30 cellular contexts compared by ENCODE assay signal in genomic region chr14:66295386-66295785, GRCh38.
"Had no signal": no experiment of that assay in that cellular context is flagged by ENCODE, and none has a peak within 500 bp of the region (broad histone marks: within the 10 kb centered on the region; RNA-seq: fewer than 3 reads in every experiment).

No MANE protein-coding gene starts in this region.

- H3K36me3 Mint-ChIP-seq: activated CD4-positive, alpha-beta memory T cell treated with anti-CD3 and anti-CD28 coated beads for 36 hours; activated CD8-positive, alpha-beta memory T cell treated with anti-CD3 and anti-CD28 coated beads, Interleukin-2, amount 10 ng/mL, durations not matched to agents 7 days and 5 days; activated naive CD4-positive, alpha-beta T cell treated with anti-CD3 and anti-CD28 coated beads, Interleukin-2, amount 10 ng/mL, durations not matched to agents 7 days and 5 days; activated naive CD8-positive, alpha-beta T cell treated with anti-CD3 and anti-CD28 coated beads, Interleukin-2, amount 10 ng/mL, durations not matched to agents 7 days and 5 days had no signal

- H3K4me1 ChIP-seq: foreskin keratinocyte, gastroesophageal sphincter had no signal

- H3K27ac ChIP-seq: brain microvascular endothelial cell, coronary artery, dorsolateral prefrontal cortex, foreskin keratinocyte, gastroesophageal sphincter, heart right ventricle had no signal

- H3K36me3 ChIP-seq: brain microvascular endothelial cell, gastroesophageal sphincter, heart right ventricle had no signal

- ATAC-seq: activated CD4-positive, alpha-beta T cell treated with anti-CD3 and anti-CD28 coated beads for 36 hours; activated CD8-positive, alpha-beta memory T cell treated with anti-CD3 and anti-CD28 coated beads, Interleukin-2, amount 10 ng/mL, durations not matched to agents 7 days and 5 days; activated CD8-positive, alpha-beta T cell treated with anti-CD3 and anti-CD28 coated beads, Interleukin-2, amount 10 ng/mL, durations not matched to agents 7 days and 5 days; activated naive CD4-positive, alpha-beta T cell treated with anti-CD3 and anti-CD28 coated beads, Interleukin-2, amount 50 U/mL, for 72 hours; esophagus mucosa; foreskin keratinocyte; gastroesophageal sphincter; heart right ventricle had no signal

- H3K27me3 Mint-ChIP-seq: activated CD4-positive, alpha-beta memory T cell treated with anti-CD3 and anti-CD28 coated beads for 36 hours; activated CD4-positive, alpha-beta T cell treated with anti-CD3 and anti-CD28 coated beads, Interleukin-2, amount 10 ng/mL, durations not matched to agents 24 days and 14 days; activated naive CD4-positive, alpha-beta T cell treated with anti-CD3 and anti-CD28 coated beads, Interleukin-2, amount 10 ng/mL, durations not matched to agents 7 days and 5 days; dendritic cell treated with granulocyte-macrophage colony-stimulating factor and Interleukin-4, amounts not matched to agents 40 ng/mL and 50 ng/mL, for 4 days had no signal

- H3K4me3 ChIP-seq: coronary artery, dorsolateral prefrontal cortex, gastroesophageal sphincter, heart right ventricle had no signal

- H3K27ac Mint-ChIP-seq: activated CD4-positive, alpha-beta memory T cell treated with anti-CD3 and anti-CD28 coated beads for 36 hours; activated CD4-positive, alpha-beta T cell treated with anti-CD3 and anti-CD28 coated beads for 36 hours; activated CD4-positive, alpha-beta T cell treated with anti-CD3 and anti-CD28 coated beads, Interleukin-2, amount 10 ng/mL, durations not matched to agents 24 days and 14 days; activated CD8-positive, alpha-beta memory T cell treated with anti-CD3 and anti-CD28 coated beads, Interleukin-2, amount 10 ng/mL, durations not matched to agents 7 days and 5 days; activated CD8-positive, alpha-beta T cell treated with anti-CD3 and anti-CD28 coated beads, Interleukin-2, amount 10 ng/mL, durations not matched to agents 7 days and 5 days; activated naive CD4-positive, alpha-beta T cell treated with anti-CD3 and anti-CD28 coated beads, Interleukin-2, amount 10 ng/mL, durations not matched to agents 7 days and 5 days; activated naive CD4-positive, alpha-beta T cell treated with anti-CD3 and anti-CD28 coated beads, Interleukin-2, amount 50 U/mL, for 72 hours; activated naive CD8-positive, alpha-beta T cell treated with anti-CD3 and anti-CD28 coated beads, Interleukin-2, amount 10 ng/mL, durations not matched to agents 7 days and 5 days; activated T-helper 1 cell treated with anti-CD3 and anti-CD28 coated beads, Interleukin-12 subunit alpha, Interleukin-12 subunit beta, Interleukin-2, Interleukin-4 antibody, amounts not matched to agents 30 ng/mL and 10 ng/mL and 1 ng/mL, durations not matched to agents 14 hours and 24 hours and 36 hours; activated T-helper 2 cell treated with anti-CD3 and anti-CD28 coated beads, Interferon-gamma antibody, Interleukin-2, Interleukin-4, amounts not matched to agents 10 μg/mL and 5 μg/mL and 100 μg/mL, durations not matched to agents 14 hours and 24 hours and 36 hours; dendritic cell treated with granulocyte-macrophage colony-stimulating factor and Interleukin-4, amounts not matched to agents 40 ng/mL and 50 ng/mL, for 4 days; endodermal cell had no signal

- DNase-seq: activated CD4-positive, alpha-beta memory T cell treated with anti-CD3 and anti-CD28 coated beads for 36 hours; activated CD4-positive, alpha-beta T cell treated with anti-CD3 and anti-CD28 coated beads for 36 hours; activated CD4-positive, alpha-beta T cell treated with anti-CD3 and anti-CD28 coated beads, Interleukin-2, amount 10 ng/mL, durations not matched to agents 24 days and 14 days; activated CD4-positive, CD25-positive, alpha-beta regulatory T cell; activated CD4-positive, CD25-positive, alpha-beta regulatory T cell treated with anti-CD3 and anti-CD28 coated beads, Interleukin-2, amount 50 U/mL, for 72 hours; activated CD8-positive, alpha-beta memory T cell treated with anti-CD3 and anti-CD28 coated beads, Interleukin-2, amount 10 ng/mL, durations not matched to agents 7 days and 5 days; activated CD8-positive, alpha-beta memory T cell treated with anti-CD3 and anti-CD28 coated beads, Interleukin-2, amount 50 U/mL, for 4 hours; activated CD8-positive, alpha-beta T cell treated with anti-CD3 and anti-CD28 coated beads, Interleukin-2, amount 10 ng/mL, durations not matched to agents 7 days and 5 days; activated effector memory CD4-positive, alpha-beta T cell treated with anti-CD3 and anti-CD28 coated beads, Interleukin-2, amount 50 U/mL, for 16 hours; activated naive CD4-positive, alpha-beta T cell treated with anti-CD3 and anti-CD28 coated beads, Interleukin-2, amount 10 ng/mL, durations not matched to agents 7 days and 5 days; activated naive CD8-positive, alpha-beta T cell treated with anti-CD3 and anti-CD28 coated beads, Interleukin-2, amount 10 ng/mL, durations not matched to agents 7 days and 5 days; activated T-cell treated with anti-CD3 and anti-CD28 coated beads, Interleukin-2, amount 50 U/mL, for 1 hour; activated T-cell treated with anti-CD3 and anti-CD28 coated beads, Interleukin-2, amount 50 U/mL, for 48 hours; amniotic stem cell; anterior cingulate cortex; brain microvascular endothelial cell; dorsolateral prefrontal cortex; effector memory CD4-positive, alpha-beta T cell; endodermal cell; foreskin keratinocyte; heart right ventricle; T-helper 2 cell had no signal

- H3K4me3 Mint-ChIP-seq: activated CD4-positive, alpha-beta memory T cell treated with anti-CD3 and anti-CD28 coated beads for 36 hours; activated CD4-positive, alpha-beta T cell treated with anti-CD3 and anti-CD28 coated beads for 36 hours; activated CD4-positive, alpha-beta T cell treated with anti-CD3 and anti-CD28 coated beads, Interleukin-2, amount 10 ng/mL, durations not matched to agents 24 days and 14 days; activated CD8-positive, alpha-beta memory T cell treated with anti-CD3 and anti-CD28 coated beads, Interleukin-2, amount 10 ng/mL, durations not matched to agents 7 days and 5 days; activated CD8-positive, alpha-beta T cell treated with anti-CD3 and anti-CD28 coated beads, Interleukin-2, amount 10 ng/mL, durations not matched to agents 7 days and 5 days; activated naive CD4-positive, alpha-beta T cell treated with anti-CD3 and anti-CD28 coated beads, Interleukin-2, amount 10 ng/mL, durations not matched to agents 7 days and 5 days; activated naive CD8-positive, alpha-beta T cell treated with anti-CD3 and anti-CD28 coated beads, Interleukin-2, amount 10 ng/mL, durations not matched to agents 7 days and 5 days; activated T-helper 1 cell treated with anti-CD3 and anti-CD28 coated beads, Interleukin-12 subunit alpha, Interleukin-12 subunit beta, Interleukin-2, Interleukin-4 antibody, amounts not matched to agents 30 ng/mL and 10 ng/mL and 1 ng/mL, durations not matched to agents 14 hours and 24 hours and 36 hours; central memory CD8-positive, alpha-beta T cell; dendritic cell treated with granulocyte-macrophage colony-stimulating factor and Interleukin-4, amounts not matched to agents 40 ng/mL and 50 ng/mL, for 4 days; endodermal cell had no signal

- H3K27me3 ChIP-seq: brain microvascular endothelial cell, dorsolateral prefrontal cortex, foreskin keratinocyte, gastroesophageal sphincter, heart right ventricle had no signal

- H3K4me1 Mint-ChIP-seq: activated CD4-positive, alpha-beta T cell treated with anti-CD3 and anti-CD28 coated beads for 36 hours; activated naive CD8-positive, alpha-beta T cell treated with anti-CD3 and anti-CD28 coated beads, Interleukin-2, amount 10 ng/mL, durations not matched to agents 7 days and 5 days; central memory CD8-positive, alpha-beta T cell; endodermal cell had no signal

- H3K9me3 Mint-ChIP-seq: activated T-helper 2 cell treated with anti-CD3 and anti-CD28 coated beads, Interferon-gamma antibody, Interleukin-2, Interleukin-4, amounts not matched to agents 10 μg/mL and 5 μg/mL and 100 μg/mL, durations not matched to agents 14 hours and 24 hours and 36 hours had no signal
